In genomic region chr11:129223260-129223659, GRCh38 we compare ENCODE assay signal across 29 cellular contexts. TPM values are rescaled to one million over a fixed set of nuclear protein-coding genes. Genes with fewer than 3 reads are reported as not detected.
DNase-seq lines count a peak whose midpoint lies in the region; ATAC-seq, FAIRE-seq and TF ChIP-seq lines count a peak whose summit lies in the region.
"Had no signal": no experiment of that assay in that cellular context is flagged by ENCODE, and none has a peak within 500 bp of the region (broad histone marks: within the 10 kb centered on the region; RNA-seq: fewer than 3 reads in every experiment).

No MANE protein-coding gene starts in this region.

- peaks cover 29% of the 10 kb centered on the region for H3K4me1 Mint-ChIP-seq in astrocyte (ENCODE audit: low read depth, unreplicated experiment)
- H3K4me1 Mint-ChIP-seq: T-helper 17 cell had no signal

- peaks cover 15% of the 10 kb centered on the region for H3K79me1 ChIP-seq in mesenchymal stem cell (replicated peaks; ENCODE audit: low read length, poor library complexity, severe bottlenecking)

- no peak overlapping the region for H2BK12ac ChIP-seq in mesenchymal stem cell (ENCODE audit: low read length in 2 of 2)

- H2BK5ac ChIP-seq in mesenchymal stem cell (ENCODE audit: low read depth, low read length, poor library complexity, severe bottlenecking), result no peak overlapping the region

- ATAC-seq in GM21825 (IDR thresholded peaks at IDR 0.05; ENCODE audit: unreplicated experiment) (no peak), HG02973 (IDR thresholded peaks at IDR 0.05; ENCODE audit: unreplicated experiment) (no peak)
- ATAC-seq: activated T-cell treated with anti-CD3 and anti-CD28 coated beads, Interleukin-2, amount 50 U/mL, for 72 hours; mucosa of descending colon; T-helper 17 cell had no signal

- WGBS in mesenchymal stem cell, result 95% methylated on average over 1 of the region's 1 CpG

- TF ChIP-seq CTCF in astrocyte (IDR thresholded peaks at IDR 0.05; ENCODE audit: insufficient read depth, low read depth, low read length), result no peak

- no peak overlapping the region for H3K4me2 ChIP-seq in astrocyte (ENCODE audit: low read length)
- no peak overlapping the region for H3K4me2 ChIP-seq in mesenchymal stem cell (ENCODE audit: low read length, poor library complexity, severe bottlenecking)

- no peak overlapping the region for H2BK15ac ChIP-seq in mesenchymal stem cell (ENCODE audit: low read depth, poor library complexity, severe bottlenecking)

- peak overlapping the region; percentile 49 for H3K27ac Mint-ChIP-seq in astrocyte (ENCODE audit: unreplicated experiment)
- H3K27ac Mint-ChIP-seq: activated T-cell treated with anti-CD3 and anti-CD28 coated beads, Interleukin-2, amount 50 U/mL, for 72 hours; T-helper 17 cell had no signal

- peaks cover 63% of the 10 kb centered on the region for H3K79me2 ChIP-seq in astrocyte (ENCODE audit: insufficient read depth, low read length)

- H3K4me1 ChIP-seq in astrocyte (ENCODE audit: insufficient read depth, low read length) (peaks cover 3% of the 10 kb centered on the region), mesenchymal stem cell (ENCODE audit: control insufficient read depth, insufficient read depth, low read depth, low read length) (no peaks in the 10 kb centered on the region), subcutaneous abdominal adipose tissue (ENCODE audit: control insufficient read depth in 5 of 5, insufficient read depth in 5 of 5, low read length in 5 of 5) (peaks cover 0 to 24% (median 10%) of the 10 kb centered on the region in 5 donors)

- no peak overlapping the region for H3K27ac ChIP-seq in astrocyte (ENCODE audit: low read depth, low read length)
- no peak overlapping the region for H3K27ac ChIP-seq in mesenchymal stem cell (ENCODE audit: low read length, poor library complexity, severe bottlenecking)
- H3K27ac ChIP-seq in subcutaneous abdominal adipose tissue (ENCODE audit: low read depth, low read length), result peak overlapping the region; percentile 31
- H3K27ac ChIP-seq: 22Rv1, dorsolateral prefrontal cortex, esophagus squamous epithelium, right lobe of liver had no signal

- no peak overlapping the region for H3K23ac ChIP-seq in mesenchymal stem cell (ENCODE audit: low read length in 2 of 2)

- no peak overlapping the region for H4K8ac ChIP-seq in mesenchymal stem cell (ENCODE audit: low read length)

- H2AK5ac ChIP-seq in mesenchymal stem cell (ENCODE audit: low read length, severe bottlenecking), result no peak overlapping the region

- peaks cover 17% of the 10 kb centered on the region for H3K9me3 Mint-ChIP-seq in astrocyte (ENCODE audit: unreplicated experiment)

- H3K4me3 Mint-ChIP-seq in astrocyte (ENCODE audit: unreplicated experiment), result no peak overlapping the region
- H3K4me3 Mint-ChIP-seq: activated T-cell treated with anti-CD3 and anti-CD28 coated beads, Interleukin-2, amount 50 U/mL, for 72 hours; T-helper 17 cell had no signal

- no peaks in the 10 kb centered on the region for H3K27me3 Mint-ChIP-seq in astrocyte (ENCODE audit: low read depth, unreplicated experiment)
- H3K27me3 Mint-ChIP-seq: T-helper 17 cell had no signal

- peaks cover 18% of the 10 kb centered on the region for H4K20me1 ChIP-seq in astrocyte (ENCODE audit: insufficient read depth, low read length)

- peak; percentile 27 for DNase-seq in DMS 273 (lab: John Stamatoyannopoulos, UW; ENCODE audit: unreplicated experiment)
- DNase-seq in DMS 273 treated with DMSO at 0.1 percent for 48 hours (lab: John Stamatoyannopoulos, UW), result no peak
- no peak for DNase-seq in astrocyte (ENCODE audit: low read depth)
- DNase-seq in mesenchymal stem cell, result peak; percentile 7
- no peak for DNase-seq in effector CD8-positive, alpha-beta T cell (lab: John Stamatoyannopoulos, UW)
- DNase-seq: activated CD4-positive, alpha-beta T cell treated with anti-CD3 and anti-CD28 coated beads, Interleukin-2, amount 50 U/mL, for 48 hours; activated CD4-positive, CD25-positive, alpha-beta regulatory T cell treated with anti-CD3 and anti-CD28 coated beads, Interleukin-2, amount 50 U/mL, for 72 hours; activated T-cell treated with anti-CD3 and anti-CD28 coated beads, Interleukin-2, amount 50 U/mL, for 72 hours; cerebellar nuclear complex; dorsolateral prefrontal cortex; esophagus squamous epithelium; GOT3; kidney glomerular epithelial cell; mucosa of descending colon; NCI-H1092; NCI-H1694 treated with DMSO at 0.1 percent for 48 hours; NCI-H2171 treated with DMSO at 0.1 percent for 48 hours; NCI-H510A treated with DMSO at 0.1 percent for 48 hours; right lobe of liver; RPMI8226; stimulated activated CD4-positive, alpha-beta T cell treated with anti-CD3 and anti-CD28 coated beads, Interleukin-4, amount 100 ng/mL, for 1 hour; T-helper 17 cell; trophoblast cell had no signal

- H3K9ac ChIP-seq in astrocyte (ENCODE audit: low read length) (no peak overlapping the region), mesenchymal stem cell (ENCODE audit: low read length) (peak overlapping the region; percentile 66), subcutaneous abdominal adipose tissue (ENCODE audit: low read length in 5 of 5) (no peak overlapping the region)

- no peaks in the 10 kb centered on the region for H3K36me3 Mint-ChIP-seq in astrocyte (ENCODE audit: low read depth, unreplicated experiment)

- no peak overlapping the region for H4K91ac ChIP-seq in mesenchymal stem cell (ENCODE audit: low read length)

- H2AFZ ChIP-seq in astrocyte (ENCODE audit: low read depth, low read length) (no peak overlapping the region), mesenchymal stem cell (ENCODE audit: low read depth, low read length) (no peak overlapping the region)

- no peak overlapping the region for H2BK120ac ChIP-seq in mesenchymal stem cell (ENCODE audit: low read depth, low read length)

- H3K9me3 ChIP-seq in astrocyte (ENCODE audit: insufficient read depth, low read depth, low read length) (peaks cover 3% of the 10 kb centered on the region), mesenchymal stem cell (ENCODE audit: control insufficient read depth, low read length) (peaks cover 19% of the 10 kb centered on the region), subcutaneous abdominal adipose tissue (ENCODE audit: control insufficient read depth in 5 of 5, low read length in 5 of 5) (peaks cover 6 to 17% (median 11%) of the 10 kb centered on the region in 5 donors)
- H3K9me3 ChIP-seq: right lobe of liver had no signal

- H3K27me3 ChIP-seq in astrocyte (ENCODE audit: insufficient read depth, low read length) (no peaks in the 10 kb centered on the region), mesenchymal stem cell (ENCODE audit: control insufficient read depth in 1 of 2, insufficient read depth in 1 of 2, low read length in 2 of 2) (no peaks in the 10 kb centered on the region), subcutaneous abdominal adipose tissue (ENCODE audit: control insufficient read depth in 5 of 5, insufficient read depth in 4 of 5, low read length in 5 of 5) (no peaks in the 10 kb centered on the region)
- H3K27me3 ChIP-seq: dorsolateral prefrontal cortex, esophagus squamous epithelium, right lobe of liver had no signal

- H3K36me3 ChIP-seq in astrocyte (ENCODE audit: insufficient read depth, low read length) (no peaks in the 10 kb centered on the region), mesenchymal stem cell (ENCODE audit: control insufficient read depth in 1 of 2, insufficient read depth in 2 of 2, low read depth in 1 of 2, low read length in 2 of 2) (no peaks in the 10 kb centered on the region), subcutaneous abdominal adipose tissue (ENCODE audit: control insufficient read depth in 5 of 5, insufficient read depth in 5 of 5, low read length in 5 of 5) (no peaks in the 10 kb centered on the region)
- H3K36me3 ChIP-seq: esophagus squamous epithelium, right lobe of liver had no signal

- H3K14ac ChIP-seq in mesenchymal stem cell (ENCODE audit: low read length in 2 of 2), result no peak overlapping the region

- no peak overlapping the region for H3K4me3 ChIP-seq in astrocyte (ENCODE audit: insufficient read depth, low read depth, low read length)
- H3K4me3 ChIP-seq in mesenchymal stem cell (ENCODE audit: insufficient read depth in 1 of 2, low read depth in 1 of 2, low read length in 2 of 2), result peak overlapping the region in 1 of 2 experiments; percentile 50
- H3K4me3 ChIP-seq in subcutaneous abdominal adipose tissue (ENCODE audit: low read depth in 1 of 5, low read length in 5 of 5), result no peak overlapping the region
- H3K4me3 ChIP-seq: dorsolateral prefrontal cortex, esophagus squamous epithelium, lung, mucosa of descending colon, right lobe of liver had no signal

- no peak overlapping the region for H3K18ac ChIP-seq in mesenchymal stem cell (ENCODE audit: low read depth in 1 of 2, low read length in 2 of 2)

- FAIRE-seq in astrocyte (lab: Jason Lieb, UNC), result no peak
- FAIRE-seq: frontal cortex had no signal

- no peak overlapping the region for H3K4ac ChIP-seq in mesenchymal stem cell (ENCODE audit: low read depth in 1 of 2, low read length in 2 of 2)

RNA-seq across cellular contexts. Expression of gene ARHGAP32, which starts 31.1 kb away (rescaled TPM):
- 20.6 and 21.6 TPM in 2 replicates for total RNA-seq in astrocyte
- 2.9 TPM for polyA plus RNA-seq in mesenchymal stem cell (2013, experiment 1 of 2)
- 2.7 TPM for polyA plus RNA-seq in mesenchymal stem cell (2013, experiment 2 of 2)

Comparison
In these comparisons a context has a peak if more than half of its experiments do, and no peak if none do; other contexts are left out.
1. DNase-seq: peak in DMS 273 (single experiment) and mesenchymal stem cell (single experiment); none in DMS 273 treated with DMSO at 0.1 percent for 48 hours (single experiment), astrocyte (single experiment) and effector CD8-positive, alpha-beta T cell (single experiment).